28 cellular contexts compared by ENCODE assay signal in genomic region chr20:4295226-4295625, GRCh38. TPM values are rescaled to one million over a fixed set of nuclear protein-coding genes. Genes with fewer than 3 reads are reported as not detected.
"Had no signal": no experiment of that assay in that cellular context is flagged by ENCODE, and none has a peak within 500 bp of the region (broad histone marks: within the 10 kb centered on the region; RNA-seq: fewer than 3 reads in every experiment).

No MANE protein-coding gene starts in this region.

- DNase-seq: naive thymus-derived CD4-positive, alpha-beta T cell; natural killer cell; nucleus accumbens; ovary; posterior cingulate gyrus; psoas muscle; right cardiac atrium; right lobe of liver; sigmoid colon; stimulated activated CD4-positive, alpha-beta T cell treated with anti-CD3 and anti-CD28 coated beads, Interleukin-15, amount 100 ng/mL, for 24 hours; stimulated activated CD4-positive, alpha-beta T cell treated with anti-CD3 and anti-CD28 coated beads, Interleukin-2, amount 100 ng/mL, for 24 hours; stimulated activated CD4-positive, alpha-beta T cell treated with anti-CD3 and anti-CD28 coated beads, Interleukin-2, amount 100 ng/mL, for 48 hours; stimulated activated CD4-positive, alpha-beta T cell treated with anti-CD3 and anti-CD28 coated beads, Interleukin-4, amount 100 ng/mL, for 24 hours; stimulated activated naive B cell treated with anti-CD40 and anti-IgM and Interleukin-4, amounts not matched to agents 10 μg/mL and 1 μg/mL and 100 μg/mL, for 72 hours; stimulated activated naive CD4-positive, alpha-beta T cell treated with Interleukin-2 at 50 U/mL for 16 hours; stomach; thyroid gland; upper lobe of right lung; uterus had no signal

- H2AFZ ChIP-seq: neural progenitor cell, parathyroid adenoma had no signal

- H3K36me3 ChIP-seq: neural progenitor cell, neutrophil, ovary, right lobe of liver, sigmoid colon, stomach, thoracic aorta, thyroid gland, tibial nerve, upper lobe of right lung, uterus had no signal

- H3K4me3 ChIP-seq: neural progenitor cell, ovary, psoas muscle, right lobe of liver, sigmoid colon, stomach, thoracic aorta, thyroid gland, tibial nerve, upper lobe of right lung, uterus had no signal

- H3K27me3 ChIP-seq: neural progenitor cell, neutrophil, ovary, right lobe of liver, sigmoid colon, thyroid gland, tibial nerve, upper lobe of right lung, uterus had no signal

- H3K9ac ChIP-seq: neural progenitor cell, parathyroid adenoma had no signal

- H3K9me3 ChIP-seq: neutrophil, ovary, psoas muscle, right lobe of liver, sigmoid colon, thoracic aorta, thyroid gland, upper lobe of right lung, uterus had no signal

- H3K4me1 ChIP-seq: neural progenitor cell, parathyroid adenoma, right lobe of liver, thyroid gland, upper lobe of right lung, uterus had no signal

- H3K27ac ChIP-seq: neural progenitor cell, neutrophil, ovary, parathyroid adenoma, psoas muscle, right lobe of liver, sigmoid colon, stomach, thyroid gland, tibial nerve, upper lobe of right lung, uterus had no signal

- H3K4me2 ChIP-seq: neural progenitor cell had no signal

RNA-seq across cellular contexts. Expression of gene ADRA1D, which starts 46.1 kb away (rescaled TPM):
- total RNA-seq: naive thymus-derived CD4-positive, alpha-beta T cell; natural killer cell; omental fat pad; progenitor cell of endocrine pancreas; subcutaneous adipose tissue had no signal
- polyA plus RNA-seq: naive thymus-derived CD4-positive, alpha-beta T cell; neural cell had no signal
